Comparison of ENCODE assay signal across 1 cellular context in the genomic region with DNA sequence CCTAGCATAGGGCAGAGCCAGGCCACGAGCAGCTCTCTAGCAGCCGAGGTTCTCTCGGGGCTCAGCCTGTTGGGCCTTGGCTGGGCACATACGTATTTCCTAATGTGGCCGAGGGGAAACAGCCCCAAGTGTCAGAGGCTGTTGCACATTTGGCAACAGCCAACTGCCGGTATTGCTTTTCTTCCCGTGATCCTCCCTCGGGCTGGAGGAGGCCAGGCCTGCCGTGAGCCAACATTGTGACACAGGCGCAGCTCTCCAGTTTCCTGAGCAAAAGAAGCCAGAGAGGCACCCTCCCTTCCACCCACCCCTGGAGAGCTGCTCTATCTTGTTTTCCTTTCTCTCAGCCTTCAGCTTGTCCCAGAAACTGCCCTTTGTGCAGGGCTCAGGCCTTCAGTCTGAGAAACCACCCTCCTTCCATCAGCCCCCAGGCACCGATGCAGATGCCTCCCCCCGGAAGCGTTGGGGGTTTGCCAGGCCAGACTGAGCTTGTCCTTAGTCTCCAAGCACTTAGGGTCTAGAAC.
A peak's percentile ranks its signal among the peaks of the same experiment; 100 is the strongest.
TF ChIP-seq lines count a peak whose summit lies in the region.

No MANE protein-coding gene starts in this region.

TF ChIP-seq in IMR-90, 13 proteins besides CTCF, POLR2A, EP300 and RAD21 (continued from another document):
- TF ChIP-seq, protein P1, sequence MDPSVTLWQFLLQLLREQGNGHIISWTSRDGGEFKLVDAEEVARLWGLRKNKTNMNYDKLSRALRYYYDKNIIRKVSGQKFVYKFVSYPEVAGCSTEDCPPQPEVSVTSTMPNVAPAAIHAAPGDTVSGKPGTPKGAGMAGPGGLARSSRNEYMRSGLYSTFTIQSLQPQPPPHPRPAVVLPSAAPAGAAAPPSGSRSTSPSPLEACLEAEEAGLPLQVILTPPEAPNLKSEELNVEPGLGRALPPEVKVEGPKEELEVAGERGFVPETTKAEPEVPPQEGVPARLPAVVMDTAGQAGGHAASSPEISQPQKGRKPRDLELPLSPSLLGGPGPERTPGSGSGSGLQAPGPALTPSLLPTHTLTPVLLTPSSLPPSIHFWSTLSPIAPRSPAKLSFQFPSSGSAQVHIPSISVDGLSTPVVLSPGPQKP (IDR thresholded peaks at IDR 0.05; ENCODE audit: borderline replicate concordance, low read depth, low read length), result no peak
- TF ChIP-seq CEBPB (IDR thresholded peaks at IDR 0.05; ENCODE audit: low read depth, low read length) (peak; percentile 40; the same call in 1 of the 2 replicates), CHD1 (IDR thresholded peaks at IDR 0.05; ENCODE audit: low read depth, low read length) (no peak)
- TF ChIP-seq, protein P2, sequence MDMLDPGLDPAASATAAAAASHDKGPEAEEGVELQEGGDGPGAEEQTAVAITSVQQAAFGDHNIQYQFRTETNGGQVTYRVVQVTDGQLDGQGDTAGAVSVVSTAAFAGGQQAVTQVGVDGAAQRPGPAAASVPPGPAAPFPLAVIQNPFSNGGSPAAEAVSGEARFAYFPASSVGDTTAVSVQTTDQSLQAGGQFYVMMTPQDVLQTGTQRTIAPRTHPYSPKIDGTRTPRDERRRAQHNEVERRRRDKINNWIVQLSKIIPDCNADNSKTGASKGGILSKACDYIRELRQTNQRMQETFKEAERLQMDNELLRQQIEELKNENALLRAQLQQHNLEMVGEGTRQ (IDR thresholded peaks at IDR 0.05; ENCODE audit: low read depth, low read length), result no peak
